1 cellular context compared by ENCODE assay signal in the genomic region with DNA sequence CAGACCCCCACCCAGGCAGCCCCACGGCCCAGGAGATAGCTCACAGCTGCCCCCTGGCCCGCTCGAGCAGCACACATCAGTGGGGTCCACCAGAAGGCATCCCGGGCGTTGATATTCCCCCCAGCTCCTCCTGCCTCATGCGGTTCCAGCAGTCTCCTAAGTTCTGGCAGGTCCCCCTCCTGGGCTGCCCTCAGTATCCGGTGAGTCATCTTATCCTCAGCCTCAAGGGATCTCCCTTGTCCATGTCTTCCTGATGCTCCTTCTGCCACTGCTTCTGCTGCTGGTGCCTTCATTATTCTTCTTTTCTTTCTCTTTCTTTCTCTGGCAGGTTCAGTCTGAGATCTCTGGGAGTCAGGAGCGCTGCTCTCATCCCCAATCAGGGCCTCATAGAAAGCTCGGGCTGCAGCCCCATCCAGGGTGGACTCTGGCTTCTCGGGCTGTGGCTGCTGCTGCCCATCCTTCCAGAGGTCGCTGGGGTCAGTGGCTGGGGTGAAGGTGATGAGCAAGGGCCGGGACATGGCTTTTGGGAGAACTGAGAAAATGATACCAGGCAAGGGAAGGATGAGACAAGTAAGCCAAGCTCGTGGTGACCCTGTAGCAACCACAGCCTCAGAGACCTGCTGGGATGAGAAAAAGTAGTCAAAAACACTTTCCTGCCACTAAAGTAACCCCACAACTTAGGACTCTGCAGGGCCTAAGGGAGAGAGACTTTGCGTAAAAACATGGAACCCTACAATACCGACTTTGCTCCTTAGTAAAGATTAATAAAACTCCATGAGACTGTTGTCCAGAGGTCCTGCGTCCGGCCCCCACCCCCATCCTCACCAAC.
TF ChIP-seq lines count a peak whose summit lies in the region.

No MANE protein-coding gene starts in this region.

TF ChIP-seq in WTC11, 78 proteins besides CTCF, POLR2A, EP300 and RAD21 (continued from another document):
- TF ChIP-seq, protein P1, sequence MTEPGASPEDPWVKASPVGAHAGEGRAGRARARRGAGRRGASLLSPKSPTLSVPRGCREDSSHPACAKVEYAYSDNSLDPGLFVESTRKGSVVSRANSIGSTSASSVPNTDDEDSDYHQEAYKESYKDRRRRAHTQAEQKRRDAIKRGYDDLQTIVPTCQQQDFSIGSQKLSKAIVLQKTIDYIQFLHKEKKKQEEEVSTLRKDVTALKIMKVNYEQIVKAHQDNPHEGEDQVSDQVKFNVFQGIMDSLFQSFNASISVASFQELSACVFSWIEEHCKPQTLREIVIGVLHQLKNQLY (CRISPR knock-in tag; IDR thresholded peaks at IDR 0.05) = no peak
- TF ChIP-seq GABPB1 (CRISPR knock-in tag; IDR thresholded peaks at IDR 0.05) (no peak), HMGA2 (CRISPR knock-in tag; IDR thresholded peaks at IDR 0.05) (no peak), ZNF138 (CRISPR knock-in tag; conservative IDR thresholded peaks at IDR 0.05) (no peak)
- TF ChIP-seq, protein P2, sequence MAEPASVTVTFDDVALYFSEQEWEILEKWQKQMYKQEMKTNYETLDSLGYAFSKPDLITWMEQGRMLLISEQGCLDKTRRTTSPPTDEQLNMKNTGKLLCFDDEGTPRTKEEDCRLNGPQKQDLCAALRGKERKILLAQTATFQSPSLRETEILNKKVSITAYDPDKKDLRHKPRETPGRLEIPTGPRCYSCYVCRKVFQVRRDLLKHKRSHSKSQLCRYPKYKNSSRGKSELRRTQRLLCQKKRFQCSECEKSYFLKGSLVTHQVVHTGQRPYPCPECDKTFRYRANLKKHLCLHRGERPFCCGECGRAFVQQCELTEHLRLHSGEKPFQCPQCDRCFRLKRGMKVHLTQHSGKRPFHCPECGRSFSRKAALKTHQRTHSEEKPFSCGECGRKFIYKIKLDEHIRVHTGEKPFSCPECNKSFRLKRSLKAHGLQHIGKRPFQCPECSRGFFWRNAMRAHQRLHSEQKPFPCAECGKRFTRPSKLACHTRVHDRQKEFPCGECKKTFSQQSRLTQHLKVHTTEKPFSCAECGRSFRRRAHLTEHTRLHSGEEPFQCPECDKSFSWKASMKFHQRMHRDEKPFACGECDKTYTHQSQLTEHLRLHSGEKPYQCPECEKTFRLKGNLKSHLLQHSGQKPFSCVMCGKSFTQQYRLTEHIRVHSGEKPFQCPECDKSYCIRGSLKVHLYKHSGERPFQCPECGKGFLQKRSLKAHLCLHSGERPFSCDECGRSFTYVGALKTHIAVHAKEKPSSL (CRISPR knock-in tag; conservative IDR thresholded peaks at IDR 0.05) = no peak
